Comparison of ENCODE assay signal across 8 cellular contexts in the genomic region with DNA sequence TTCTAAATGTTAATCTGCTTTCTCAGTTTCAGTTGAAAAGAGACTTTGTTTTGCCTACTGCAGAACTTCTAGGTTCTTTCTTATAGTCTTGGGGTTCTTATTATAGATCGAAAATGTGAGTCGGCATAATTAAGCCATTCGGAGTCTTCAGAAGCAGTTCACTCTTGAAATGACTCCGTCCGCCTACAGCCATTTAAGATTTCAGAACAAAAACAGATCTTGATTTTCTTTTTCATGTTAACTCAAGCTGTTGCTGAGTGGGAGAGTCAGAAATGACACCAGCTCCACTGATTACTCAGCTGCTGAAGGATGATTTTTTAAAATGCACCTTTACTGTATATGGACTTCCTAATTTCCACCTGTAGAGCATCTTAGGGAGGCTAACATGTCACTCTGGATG. TPM values are rescaled to one million over a fixed set of nuclear protein-coding genes. Genes with fewer than 3 reads are reported as not detected.
DNase-seq lines count a peak whose midpoint lies in the region; ATAC-seq and TF ChIP-seq lines count a peak whose summit lies in the region.

No MANE protein-coding gene starts in this region.

- no TSS peak for BruUV-seq in Caco-2 (replicated peaks; lab: Mats Ljungman, UMichigan)

- no peaks in the 10 kb centered on the region for H3K9me3 Mint-ChIP-seq in activated CD8-positive, alpha-beta T cell treated with anti-CD3 and anti-CD28 coated beads, Interleukin-2, amount 10 ng/mL, durations not matched to agents 7 days and 5 days (ENCODE audit: insufficient read depth)
- H3K9me3 Mint-ChIP-seq in Caco-2 (ENCODE audit: unreplicated experiment), result no peaks in the 10 kb centered on the region

- intact Hi-C loops in Caco-2 (cut with micrococcal nuclease; ENCODE audit: unreplicated experiment), result no loop called here
- intact Hi-C loops in gastrocnemius medialis (cut with DNase I; ENCODE audit: low total_unique reads), result no loop called here

- H3K36me3 ChIP-seq in Caco-2 (ENCODE audit: control insufficient read depth, insufficient read depth, low read length) (peaks cover 3% of the 10 kb centered on the region; the same call in 1 of the 2 replicates), gastrocnemius medialis (no peaks in the 10 kb centered on the region)

- TF ChIP-seq POLR2A in gastrocnemius medialis (IDR thresholded peaks at IDR 0.05), result no peak

- H3K27me3 ChIP-seq in Caco-2 (replicated peaks; ENCODE audit: control insufficient read depth, insufficient read depth, low read length) (no peaks in the 10 kb centered on the region), gastrocnemius medialis (peaks cover 0 to 12% (median 0%) of the 10 kb centered on the region in 3 donors)

- 0 out of 2 replicates have a peak, but pooled peaks cover 5% of the 10 kb centered on the region for H3K4me1 ChIP-seq in Caco-2
- H3K4me1 ChIP-seq in gastrocnemius medialis, result peaks cover 0 to 5% of the 10 kb centered on the region in 2 donors

- DNase-seq in activated CD8-positive, alpha-beta T cell treated with anti-CD3 and anti-CD28 coated beads, Interleukin-2, amount 10 ng/mL, durations not matched to agents 7 days and 5 days, result no peak
- peak; percentile 43 to 52 for DNase-seq in stimulated activated CD4-positive, alpha-beta T cell treated with anti-CD3 and anti-CD28 coated beads, Interleukin-4, amount 100 ng/mL, for 4 hours
- DNase-seq in Caco-2, result no peak
- no peak for DNase-seq in GOT3 (lab: John Stamatoyannopoulos, UW)
- no peak for DNase-seq in gastrocnemius medialis
- no peak for DNase-seq in SKM-1 (lab: John Stamatoyannopoulos, UW; ENCODE audit: unreplicated experiment)

- ATAC-seq in GM19023 (IDR thresholded peaks at IDR 0.05; ENCODE audit: unreplicated experiment) (peak; percentile 51), HG02870 (IDR thresholded peaks at IDR 0.05; ENCODE audit: unreplicated experiment) (peak; percentile 63), gastrocnemius medialis (no peak)
- no peak for ATAC-seq in activated CD8-positive, alpha-beta T cell treated with anti-CD3 and anti-CD28 coated beads, Interleukin-2, amount 10 ng/mL, durations not matched to agents 7 days and 5 days

- peaks cover 90% of the 10 kb centered on the region for H3K4me1 Mint-ChIP-seq in activated CD8-positive, alpha-beta T cell treated with anti-CD3 and anti-CD28 coated beads, Interleukin-2, amount 10 ng/mL, durations not matched to agents 7 days and 5 days (ENCODE audit: low read depth)
- H3K4me1 Mint-ChIP-seq in Caco-2 (ENCODE audit: low read depth, unreplicated experiment), result peaks cover 15% of the 10 kb centered on the region

- no peaks in the 10 kb centered on the region for H3K27me3 Mint-ChIP-seq in activated CD8-positive, alpha-beta T cell treated with anti-CD3 and anti-CD28 coated beads, Interleukin-2, amount 10 ng/mL, durations not matched to agents 7 days and 5 days (ENCODE audit: low read depth)
- no peaks in the 10 kb centered on the region for H3K27me3 Mint-ChIP-seq in Caco-2 (ENCODE audit: insufficient read depth, unreplicated experiment)

- H3K27ac Mint-ChIP-seq in activated CD8-positive, alpha-beta T cell treated with anti-CD3 and anti-CD28 coated beads, Interleukin-2, amount 10 ng/mL, durations not matched to agents 7 days and 5 days, result peak overlapping the region; percentile 65
- H3K27ac Mint-ChIP-seq in Caco-2 (ENCODE audit: unreplicated experiment), result no peak overlapping the region

- POLR2A ChIA-PET in activated CD8-positive, alpha-beta T cell treated with anti-CD3 and anti-CD28 coated beads, Interleukin-2, amount 10 ng/mL, durations not matched to agents 7 days and 5 days (lab: Charles Lee), result interaction anchor here (0.9 to 3.6 kb wide), 4 partner anchors 13 to 62 kb away, joined by 4 to 19 read pairs (median 5); no protein-coding TSS in a partner anchor
- POLR2A ChIA-PET in Caco-2 (lab: Charles Lee), result no interaction called here

- H3K4me3 Mint-ChIP-seq in activated CD8-positive, alpha-beta T cell treated with anti-CD3 and anti-CD28 coated beads, Interleukin-2, amount 10 ng/mL, durations not matched to agents 7 days and 5 days, result peak overlapping the region; percentile 87
- H3K4me3 Mint-ChIP-seq in Caco-2 (ENCODE audit: unreplicated experiment), result no peak overlapping the region

- TF ChIP-seq CTCF in Caco-2 (IDR thresholded peaks at IDR 0.05; ENCODE audit: insufficient read depth in 1 of 2, low read depth in 1 of 2, low read length in 1 of 2, severe bottlenecking in 1 of 2, unreplicated experiment in 1 of 2), result no peak
- TF ChIP-seq CTCF in gastrocnemius medialis (IDR thresholded peaks at IDR 0.05 in 4 of 5, conservative IDR thresholded peaks at IDR 0.05 in 1 of 5), result no peak

- H3K9me3 ChIP-seq in Caco-2 (no peaks in the 10 kb centered on the region), gastrocnemius medialis (no peaks in the 10 kb centered on the region)

- CTCF ChIA-PET in activated CD8-positive, alpha-beta T cell treated with anti-CD3 and anti-CD28 coated beads, Interleukin-2, amount 10 ng/mL, durations not matched to agents 7 days and 5 days (lab: Charles Lee), result interaction anchor here (0.7 to 4.9 kb wide), 7 partner anchors 10 to 669 kb away, joined by 3 to 22 read pairs (median 7); a partner anchor contains a TSS
- CTCF ChIA-PET in Caco-2 (lab: Charles Lee), result no interaction called here

- in situ Hi-C loops in gastrocnemius medialis (cut with MboI; ENCODE audit: low sequenced_read_pairs in 4 of 4), result no loop called here

- peaks cover 84% of the 10 kb centered on the region for H3K36me3 Mint-ChIP-seq in activated CD8-positive, alpha-beta T cell treated with anti-CD3 and anti-CD28 coated beads, Interleukin-2, amount 10 ng/mL, durations not matched to agents 7 days and 5 days (ENCODE audit: low read depth)
- peaks cover 38% of the 10 kb centered on the region for H3K36me3 Mint-ChIP-seq in Caco-2 (ENCODE audit: insufficient read depth, unreplicated experiment)

- H3K4me3 ChIP-seq in Caco-2 (ENCODE audit: low read depth, low read length) (no peak overlapping the region), gastrocnemius medialis (no peak overlapping the region)

- no peak overlapping the region for H3K27ac ChIP-seq in gastrocnemius medialis

RNA-seq across cellular contexts. Expression of a gene that starts 15.9 kb away (rescaled TPM):
- total RNA-seq in activated CD8-positive, alpha-beta T cell treated with anti-CD3 and anti-CD28 coated beads, Interleukin-2, amount 10 ng/mL, durations not matched to agents 7 days and 5 days, result 10 to 100 TPM; 14.4 to 14.7 TPM
- 10.4 and 11.4 TPM in 2 replicates for total RNA-seq in Caco-2 (2022)
- total RNA-seq in gastrocnemius medialis, result 1 to 10 TPM; 1.6 to 2.4 (median 1.9) TPM

Comparison
In these comparisons a context has a peak if more than half of its experiments do, and no peak if none do; other contexts are left out.
1. ATAC-seq: peak in GM19023 (single experiment) and HG02870 (single experiment); none in activated CD8-positive, alpha-beta T cell treated with anti-CD3 and anti-CD28 coated beads, Interleukin-2, amount 10 ng/mL, durations not matched to agents 7 days and 5 days (single experiment) and gastrocnemius medialis (0 of 2).
2. DNase-seq: peak in stimulated activated CD4-positive, alpha-beta T cell treated with anti-CD3 and anti-CD28 coated beads, Interleukin-4, amount 100 ng/mL, for 4 hours (2 of 2); none in activated CD8-positive, alpha-beta T cell treated with anti-CD3 and anti-CD28 coated beads, Interleukin-2, amount 10 ng/mL, durations not matched to agents 7 days and 5 days (single experiment), Caco-2 (0 of 2), GOT3 (single experiment), gastrocnemius medialis (0 of 2) and SKM-1 (single experiment).